Comparison of ENCODE assay signal across 8 cellular contexts in genomic region chr12:95742586-95742985, GRCh38. TPM values are rescaled to one million over a fixed set of nuclear protein-coding genes. Genes with fewer than 3 reads are reported as not detected.
"Had no signal": no experiment of that assay in that cellular context is flagged by ENCODE, and none has a peak within 500 bp of the region (broad histone marks: within the 10 kb centered on the region; RNA-seq: fewer than 3 reads in every experiment).

No MANE protein-coding gene starts in this region.

- DNase-seq: activated CD8-positive, alpha-beta T cell treated with anti-CD3 and anti-CD28 coated beads, Interleukin-2, amount 10 ng/mL, durations not matched to agents 7 days and 5 days; activated naive CD4-positive, alpha-beta T cell treated with Interleukin-2 at 50 U/mL for 16 hours; activated naive CD8-positive, alpha-beta T cell treated with anti-CD3 and anti-CD28 coated beads, Interleukin-2, amount 50 U/mL, for 24 hours; central memory CD4-positive, alpha-beta T cell; kidney; stimulated activated CD4-positive, alpha-beta T cell treated with anti-CD3 and anti-CD28 coated beads, Interleukin-15, amount 100 ng/mL, for 24 hours; stimulated activated CD4-positive, alpha-beta T cell treated with anti-CD3 and anti-CD28 coated beads, Interleukin-4, amount 100 ng/mL, for 24 hours; T-helper 9 cell had no signal

- ATAC-seq: activated CD8-positive, alpha-beta T cell treated with anti-CD3 and anti-CD28 coated beads, Interleukin-2, amount 10 ng/mL, durations not matched to agents 7 days and 5 days; activated naive CD8-positive, alpha-beta T cell treated with anti-CD3 and anti-CD28 coated beads, Interleukin-2, amount 50 U/mL, for 24 hours had no signal

RNA-seq across cellular contexts. Expression of gene NTN4, which starts 48.0 kb away (rescaled TPM):
- total RNA-seq: activated CD8-positive, alpha-beta T cell treated with anti-CD3 and anti-CD28 coated beads, Interleukin-2, amount 10 ng/mL, durations not matched to agents 7 days and 5 days had no signal
